1 cellular context compared by ENCODE assay signal in genomic region chr9:32954642-32955041, GRCh38.
A peak's percentile ranks its signal among the peaks of the same experiment; 100 is the strongest.
TF ChIP-seq lines count a peak whose summit lies in the region.

No MANE protein-coding gene starts in this region.

TF ChIP-seq in endothelial cell of umbilical vein, 7 proteins besides CTCF, POLR2A, EP300 and RAD21:
- no peak for TF ChIP-seq MAX (IDR thresholded peaks at IDR 0.05; ENCODE audit: insufficient read depth, insufficient read length)
- TF ChIP-seq POLR2AphosphoS5 (IDR thresholded peaks at IDR 0.05; ENCODE audit: insufficient read depth, low read depth, low read length) = no peak
- TF ChIP-seq MYC (IDR thresholded peaks at IDR 0.05; ENCODE audit: low read depth, low read length) = no peak
- no peak for TF ChIP-seq EZH2 (IDR thresholded peaks at IDR 0.05; ENCODE audit: borderline replicate concordance, low read depth, low read length, severe bottlenecking)
- TF ChIP-seq JUN (IDR thresholded peaks at IDR 0.05; ENCODE audit: borderline replicate concordance, insufficient read depth, insufficient read length, low read depth) = no peak
- TF ChIP-seq GATA2 (IDR thresholded peaks at IDR 0.05; ENCODE audit: insufficient read depth, insufficient read length, low read depth, low read length) = no peak
- peak; percentile 25 for TF ChIP-seq FOS (IDR thresholded peaks at IDR 0.05; ENCODE audit: borderline replicate concordance, insufficient read depth, low read length)
TF ChIP-seq in endothelial cell of umbilical vein: peak in this region for 1.
